In the genomic region with DNA sequence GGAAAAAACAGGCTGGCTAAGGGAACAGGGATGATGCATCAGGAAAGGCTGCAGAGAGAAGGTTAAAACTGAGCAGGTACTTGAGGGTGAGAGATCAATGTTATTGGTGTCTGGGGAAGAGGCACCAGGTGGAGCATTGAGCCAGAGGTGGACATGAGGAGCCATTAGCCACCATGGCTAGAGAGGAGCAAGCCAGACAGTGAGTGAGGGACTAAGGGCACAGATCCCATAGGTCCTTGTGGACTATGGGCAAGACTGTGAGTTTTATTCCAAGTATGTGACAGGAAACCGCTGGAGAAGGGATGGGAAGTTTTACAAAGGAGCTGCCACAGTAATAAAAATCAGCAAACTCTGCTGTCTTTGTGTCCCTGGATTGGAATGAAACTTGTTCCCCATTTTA, we compare ENCODE assay signal across 1 cellular context.
TF ChIP-seq lines count a peak whose summit lies in the region.

No MANE protein-coding gene starts in this region.

TF ChIP-seq in H1, 55 proteins besides CTCF, POLR2A, EP300 and RAD21:
- TF ChIP-seq JUN (IDR thresholded peaks at IDR 0.05; ENCODE audit: low read depth, low read length), result no peak
- TF ChIP-seq CBX8 (IDR thresholded peaks at IDR 0.05; ENCODE audit: borderline replicate concordance, low read depth, low read length), result no peak
- no peak for TF ChIP-seq KDM5A (IDR thresholded peaks at IDR 0.05; ENCODE audit: low read length)
- TF ChIP-seq RXRA (IDR thresholded peaks at IDR 0.05; ENCODE audit: insufficient read depth, low read depth, low read length), result no peak
- TF ChIP-seq, protein P1, sequence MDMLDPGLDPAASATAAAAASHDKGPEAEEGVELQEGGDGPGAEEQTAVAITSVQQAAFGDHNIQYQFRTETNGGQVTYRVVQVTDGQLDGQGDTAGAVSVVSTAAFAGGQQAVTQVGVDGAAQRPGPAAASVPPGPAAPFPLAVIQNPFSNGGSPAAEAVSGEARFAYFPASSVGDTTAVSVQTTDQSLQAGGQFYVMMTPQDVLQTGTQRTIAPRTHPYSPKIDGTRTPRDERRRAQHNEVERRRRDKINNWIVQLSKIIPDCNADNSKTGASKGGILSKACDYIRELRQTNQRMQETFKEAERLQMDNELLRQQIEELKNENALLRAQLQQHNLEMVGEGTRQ (IDR thresholded peaks at IDR 0.05; ENCODE audit: low read length), result no peak
- no peak for TF ChIP-seq ZNF274 (IDR thresholded peaks at IDR 0.05; ENCODE audit: borderline replicate concordance, extremely low read depth, low read length)
- TF ChIP-seq, protein P2, sequence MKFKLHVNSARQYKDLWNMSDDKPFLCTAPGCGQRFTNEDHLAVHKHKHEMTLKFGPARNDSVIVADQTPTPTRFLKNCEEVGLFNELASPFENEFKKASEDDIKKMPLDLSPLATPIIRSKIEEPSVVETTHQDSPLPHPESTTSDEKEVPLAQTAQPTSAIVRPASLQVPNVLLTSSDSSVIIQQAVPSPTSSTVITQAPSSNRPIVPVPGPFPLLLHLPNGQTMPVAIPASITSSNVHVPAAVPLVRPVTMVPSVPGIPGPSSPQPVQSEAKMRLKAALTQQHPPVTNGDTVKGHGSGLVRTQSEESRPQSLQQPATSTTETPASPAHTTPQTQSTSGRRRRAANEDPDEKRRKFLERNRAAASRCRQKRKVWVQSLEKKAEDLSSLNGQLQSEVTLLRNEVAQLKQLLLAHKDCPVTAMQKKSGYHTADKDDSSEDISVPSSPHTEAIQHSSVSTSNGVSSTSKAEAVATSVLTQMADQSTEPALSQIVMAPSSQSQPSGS (IDR thresholded peaks at IDR 0.05; ENCODE audit: low read length), result no peak
- no peak for TF ChIP-seq TCF12 (IDR thresholded peaks at IDR 0.05; ENCODE audit: low read depth, low read length)
- no peak for TF ChIP-seq SIN3A (conservative IDR thresholded peaks at IDR 0.05 in 1 of 2, IDR thresholded peaks at IDR 0.05 in 1 of 2; ENCODE audit: low read depth in 1 of 2, low read length in 2 of 2)
- TF ChIP-seq PHF8 (conservative IDR thresholded peaks at IDR 0.05; ENCODE audit: low read depth, low read length), result no peak
- TF ChIP-seq MAFK (IDR thresholded peaks at IDR 0.05; ENCODE audit: low read depth, low read length), result no peak
- TF ChIP-seq RBBP5 (IDR thresholded peaks at IDR 0.05; ENCODE audit: borderline replicate concordance, low read depth, low read length), result no peak
- no peak for TF ChIP-seq SP2 (IDR thresholded peaks at IDR 0.05; ENCODE audit: low read length)
- no peak for TF ChIP-seq SUZ12 (IDR thresholded peaks at IDR 0.05; ENCODE audit: low read length)
- no peak for TF ChIP-seq KDM1A (IDR thresholded peaks at IDR 0.05; ENCODE audit: borderline replicate concordance, low read length)
- TF ChIP-seq FOSL1 (IDR thresholded peaks at IDR 0.05; ENCODE audit: insufficient read depth, low read depth, low read length), result no peak
- no peak for TF ChIP-seq CHD2 (IDR thresholded peaks at IDR 0.05; ENCODE audit: low read length)
